12 cellular contexts compared by ENCODE assay signal in genomic region chr20:64077094-64077493, GRCh38. TPM values are rescaled to one million over a fixed set of nuclear protein-coding genes. Genes with fewer than 3 reads are reported as not detected.
DNase-seq lines count a peak whose midpoint lies in the region; ATAC-seq lines count a peak whose summit lies in the region.
"Had no signal": no experiment of that assay in that cellular context is flagged by ENCODE, and none has a peak within 500 bp of the region (broad histone marks: within the 10 kb centered on the region; RNA-seq: fewer than 3 reads in every experiment).

No MANE protein-coding gene starts in this region.

- peaks cover 7% of the 10 kb centered on the region for H3K27me3 Mint-ChIP-seq in activated CD4-positive, alpha-beta memory T cell treated with anti-CD3 and anti-CD28 coated beads, Interleukin-2, amount 10 ng/mL, durations not matched to agents 7 days and 5 days
- H3K27me3 Mint-ChIP-seq in immature natural killer cell (ENCODE audit: low read depth in 3 of 3): peaks cover 0 to 5% (median 0%) of the 10 kb centered on the region in 3 donors

- CTCF ChIA-PET in activated CD4-positive, alpha-beta memory T cell treated with anti-CD3 and anti-CD28 coated beads, Interleukin-2, amount 10 ng/mL, durations not matched to agents 7 days and 5 days (lab: Charles Lee): interaction anchor here (1.0 to 2.5 kb wide), 2 partner anchors 10 to 43 kb away, joined by 3 to 12 read pairs; no protein-coding TSS in a partner anchor

- peaks cover 90% of the 10 kb centered on the region for H3K4me1 ChIP-seq in BLaER1

- H3K9me3 ChIP-seq in BLaER1: no peaks in the 10 kb centered on the region

- no peaks in the 10 kb centered on the region for H3K27me3 ChIP-seq in BLaER1

- peak; percentile 61 for DNase-seq in activated CD4-positive, alpha-beta memory T cell treated with anti-CD3 and anti-CD28 coated beads, Interleukin-2, amount 10 ng/mL, durations not matched to agents 7 days and 5 days
- peak in 1 of 3 donors; percentile 16 for DNase-seq in immature natural killer cell
- no peak for DNase-seq in SW480 (ENCODE audit: low spot score)
- DNase-seq: Calu3, foreskin keratinocyte had no signal

- H3K4me1 Mint-ChIP-seq in activated CD4-positive, alpha-beta memory T cell treated with anti-CD3 and anti-CD28 coated beads, Interleukin-2, amount 10 ng/mL, durations not matched to agents 7 days and 5 days: peaks cover 55% of the 10 kb centered on the region
- peaks cover 16 to 25% of the 10 kb centered on the region in 2 donors for H3K4me1 Mint-ChIP-seq in immature natural killer cell

- peaks cover 22% of the 10 kb centered on the region for H4K20me1 ChIP-seq in BLaER1

- peak overlapping the region; percentile 99 for H3K4me2 ChIP-seq in BLaER1

- peaks cover 21% of the 10 kb centered on the region for H3K36me3 ChIP-seq in BLaER1

- ATAC-seq in GM21529 (IDR thresholded peaks at IDR 0.05; ENCODE audit: unreplicated experiment) (peak; percentile 24), HG03175 (IDR thresholded peaks at IDR 0.05; ENCODE audit: unreplicated experiment) (no peak), HG03280 (IDR thresholded peaks at IDR 0.05; ENCODE audit: unreplicated experiment) (no peak), HG03139 (IDR thresholded peaks at IDR 0.05; ENCODE audit: unreplicated experiment) (no peak)
- ATAC-seq: foreskin keratinocyte had no signal

- peak overlapping the region; percentile 92 for H3K27ac Mint-ChIP-seq in activated CD4-positive, alpha-beta memory T cell treated with anti-CD3 and anti-CD28 coated beads, Interleukin-2, amount 10 ng/mL, durations not matched to agents 7 days and 5 days
- H3K27ac Mint-ChIP-seq in immature natural killer cell: peak overlapping the region in 5 of 6 donors; percentile 61 to 93 (median 80)

- H3K9me3 Mint-ChIP-seq in activated CD4-positive, alpha-beta memory T cell treated with anti-CD3 and anti-CD28 coated beads, Interleukin-2, amount 10 ng/mL, durations not matched to agents 7 days and 5 days: no peaks in the 10 kb centered on the region
- H3K9me3 Mint-ChIP-seq in immature natural killer cell: no peaks in the 10 kb centered on the region

- peak overlapping the region; percentile 93 for H3K4me3 Mint-ChIP-seq in activated CD4-positive, alpha-beta memory T cell treated with anti-CD3 and anti-CD28 coated beads, Interleukin-2, amount 10 ng/mL, durations not matched to agents 7 days and 5 days
- peak overlapping the region; percentile 88 to 93 (median 91) for H3K4me3 Mint-ChIP-seq in immature natural killer cell

- peak overlapping the region; percentile 92 for H3K9ac ChIP-seq in BLaER1
- H3K9ac ChIP-seq: parathyroid adenoma had no signal

- peak overlapping the region; percentile 96 for H3K27ac ChIP-seq in BLaER1
- H3K27ac ChIP-seq: foreskin keratinocyte, parathyroid adenoma had no signal

- H3K36me3 Mint-ChIP-seq in activated CD4-positive, alpha-beta memory T cell treated with anti-CD3 and anti-CD28 coated beads, Interleukin-2, amount 10 ng/mL, durations not matched to agents 7 days and 5 days (ENCODE audit: low read depth): peaks cover 60% of the 10 kb centered on the region
- H3K36me3 Mint-ChIP-seq in immature natural killer cell: peaks cover 0 to 3% (median 3%) of the 10 kb centered on the region in 3 donors

- POLR2A ChIA-PET in activated CD4-positive, alpha-beta memory T cell treated with anti-CD3 and anti-CD28 coated beads, Interleukin-2, amount 10 ng/mL, durations not matched to agents 7 days and 5 days (lab: Charles Lee): interaction anchor here (1.4 to 5.9 kb wide), 2 partner anchors 12 to 340 kb away, joined by 5 to 74 read pairs; partner anchors contain the start of gene LIME1

- H3K4me3 ChIP-seq in BLaER1: peak overlapping the region; percentile 86

RNA-seq across cellular contexts. Expression of gene RGS19, which starts 2.2 kb away (rescaled TPM):
- total RNA-seq in activated CD4-positive, alpha-beta memory T cell treated with anti-CD3 and anti-CD28 coated beads, Interleukin-2, amount 10 ng/mL, durations not matched to agents 7 days and 5 days: 100 to 1,000 TPM; 119 to 122 TPM
- polyA plus RNA-seq in immature natural killer cell: 100 to 1,000 TPM; 124 to 171 (median 132) TPM

RNA-seq across cellular contexts. Expression of gene OPRL1, which starts 2.8 kb away (rescaled TPM):
- total RNA-seq in activated CD4-positive, alpha-beta memory T cell treated with anti-CD3 and anti-CD28 coated beads, Interleukin-2, amount 10 ng/mL, durations not matched to agents 7 days and 5 days: 1 to 10 TPM; 1.2 to 1.6 TPM
- polyA plus RNA-seq in immature natural killer cell: 1 to 10 TPM in 1 of 3 donors, under 1 TPM in 2; 0.48 to 1.3 (median 0.73) TPM

RNA-seq across cellular contexts. Expression of gene LKAAEAR1, which starts 7.1 kb away (rescaled TPM):
- total RNA-seq in activated CD4-positive, alpha-beta memory T cell treated with anti-CD3 and anti-CD28 coated beads, Interleukin-2, amount 10 ng/mL, durations not matched to agents 7 days and 5 days: under 1 TPM in 1 of 2 experiments, not detected in 1; 0.38 TPM
- not detected for polyA plus RNA-seq in immature natural killer cell
- total RNA-seq: Calu3, foreskin keratinocyte, ureter had no signal

RNA-seq across cellular contexts. Expression of gene TCEA2, which starts 14.1 kb away (rescaled TPM):
- 10 to 100 TPM; 66.3 to 74.1 TPM for total RNA-seq in activated CD4-positive, alpha-beta memory T cell treated with anti-CD3 and anti-CD28 coated beads, Interleukin-2, amount 10 ng/mL, durations not matched to agents 7 days and 5 days
- 10 to 100 TPM; 18.9 to 26.6 (median 24.1) TPM for polyA plus RNA-seq in immature natural killer cell

RNA-seq across cellular contexts. Expression of gene SOX18, which starts 27.7 kb away (rescaled TPM):
- under 1 TPM; 0.25 TPM for total RNA-seq in activated CD4-positive, alpha-beta memory T cell treated with anti-CD3 and anti-CD28 coated beads, Interleukin-2, amount 10 ng/mL, durations not matched to agents 7 days and 5 days
- not detected for polyA plus RNA-seq in immature natural killer cell
- total RNA-seq: Calu3, foreskin keratinocyte had no signal
